ENCODE assay signal across 10 cellular contexts in genomic region chr19:45887311-45887710, GRCh38. TPM values are rescaled to one million over a fixed set of nuclear protein-coding genes. Genes with fewer than 3 reads are reported as not detected.
DNase-seq lines count a peak whose midpoint lies in the region; ATAC-seq, FAIRE-seq and TF ChIP-seq lines count a peak whose summit lies in the region.
"Had no signal": no experiment of that assay in that cellular context is flagged by ENCODE, and none has a peak within 500 bp of the region (broad histone marks: within the 10 kb centered on the region; RNA-seq: fewer than 3 reads in every experiment).

No MANE protein-coding gene starts in this region.

- H3K79me2 ChIP-seq in OCI-LY7 (ENCODE audit: insufficient read depth, low read depth, low read length) = peaks cover 18% of the 10 kb centered on the region; the same call in 1 of the 2 replicates
- H3K79me2 ChIP-seq in H1 (ENCODE audit: control insufficient read depth in 1 of 2, insufficient read depth in 2 of 2, low read length in 2 of 2) = no peaks in the 10 kb centered on the region; a peak in 1 of 4 replicates

- no peak for FAIRE-seq in H1 (lab: Jason Lieb, UNC)

- no peak overlapping the region for H2BK20ac ChIP-seq in H1 (ENCODE audit: low read length)

- H3K4me1 Mint-ChIP-seq in CD4-positive, alpha-beta memory T cell = peaks cover 10 to 32% (median 18%) of the 10 kb centered on the region in 4 donors

- peaks cover 37% of the 10 kb centered on the region for H3K4me1 ChIP-seq in CD4-positive, alpha-beta memory T cell (ENCODE audit: insufficient read depth, low read length)
- peaks cover 35% of the 10 kb centered on the region for H3K4me1 ChIP-seq in OCI-LY7 (ENCODE audit: insufficient read depth, low read length, poor library complexity, severe bottlenecking)
- H3K4me1 ChIP-seq in H1 (replicated peaks in 1 of 4; ENCODE audit: control insufficient read depth in 3 of 4, insufficient read depth in 4 of 4, low read length in 3 of 4) = peaks cover 0 to 16% (median 9%) of the 10 kb centered on the region in 4 experiments; a peak in 6 of 7 replicates
- H3K4me1 ChIP-seq in neutrophil (ENCODE audit: control insufficient read depth in 1 of 2, insufficient read depth in 1 of 2, low read depth in 1 of 2, low read length in 1 of 2) = peaks cover 26 to 42% of the 10 kb centered on the region in 2 experiments

- no peak overlapping the region for H2BK120ac ChIP-seq in H1 (replicated peaks; ENCODE audit: low read depth, low read length)

- no peaks in the 10 kb centered on the region for H3K36me3 ChIP-seq in CD4-positive, alpha-beta memory T cell (ENCODE audit: insufficient read depth, low read length)
- H3K36me3 ChIP-seq in OCI-LY7 (ENCODE audit: insufficient read depth, low read length) = peaks cover 19% of the 10 kb centered on the region; the same call in 1 of the 2 replicates
- peaks cover 0 to 7% (median 0%) of the 10 kb centered on the region in 4 experiments; a peak in 1 of 8 replicates for H3K36me3 ChIP-seq in H1 (ENCODE audit: control insufficient read depth in 2 of 4, insufficient read depth in 4 of 4, low read length in 3 of 4)
- peaks cover 18% of the 10 kb centered on the region for H3K36me3 ChIP-seq in neutrophil

- H4K91ac ChIP-seq in H1 (replicated peaks; ENCODE audit: insufficient read length, low read length) = peak overlapping the region; percentile 16

- intact Hi-C loops in CD4-positive, alpha-beta memory T cell (cut with micrococcal nuclease) = loop anchor here (2.0 to 5.0 kb wide), 2 partner anchors 381 to 1595 kb away; partner anchors contain the start of genes KPTN and VASP
- intact Hi-C loops in OCI-LY7 (cut with micrococcal nuclease; ENCODE audit: unreplicated experiment) = loop anchor here (10.0 kb wide), 1 partner anchor 183 kb away; no protein-coding TSS in a partner anchor

- DNase-seq in CD4-positive, alpha-beta memory T cell = no peak
- no peak for DNase-seq in OCI-LY7 (ENCODE audit: low spot score)
- DNase-seq in H1 (ENCODE audit: low read depth in 1 of 2, low spot score in 2 of 2) = no peak
- DNase-seq in stimulated activated CD4-positive, alpha-beta T cell treated with anti-CD3 and anti-CD28 coated beads, Interleukin-1b, Interleukin-23, amount 100 ng/mL, for 48 hours = no peak
- DNase-seq in retina = no peak

- H3K4ac ChIP-seq in H1 (replicated peaks; ENCODE audit: insufficient read length, low read depth, low read length) = no peak overlapping the region

- H2AFZ ChIP-seq in OCI-LY7 (ENCODE audit: low read length) = peak overlapping the region; percentile 53
- H2AFZ ChIP-seq in H1 (ENCODE audit: low read length) = peak overlapping the region; percentile 94; the same call in 1 of the 2 replicates

- H4K5ac ChIP-seq in H1 (ENCODE audit: insufficient read length, low read depth, low read length) = peak overlapping the region; percentile 93

- H3K27ac Mint-ChIP-seq in CD4-positive, alpha-beta memory T cell = peak overlapping the region; percentile 97 to 99 (median 99)

- peak overlapping the region in 1 of 2 donors; percentile 65 for H3K4me3 ChIP-seq in CD4-positive, alpha-beta memory T cell (ENCODE audit: low read length in 2 of 2)
- H3K4me3 ChIP-seq in OCI-LY7 (ENCODE audit: low read depth, low read length, poor library complexity, severe bottlenecking) (peak overlapping the region; percentile 98), H1 (ENCODE audit: extremely low read depth in 1 of 4, insufficient read depth in 2 of 4, low read depth in 3 of 4, low read length in 4 of 4) (peak overlapping the region; percentile 71 to 80 (median 78); a peak in 6 of 8 replicates), neutrophil (ENCODE audit: low read depth in 1 of 2, low read length in 1 of 2) (peak overlapping the region; percentile 76 to 83)

- H3K4me2 ChIP-seq in OCI-LY7 (ENCODE audit: low read length) (peak overlapping the region; percentile 95), H1 (ENCODE audit: insufficient read depth in 1 of 2, low read depth in 2 of 2, low read length in 2 of 2) (peak overlapping the region; percentile 49 to 76)

- H3K9me3 ChIP-seq in CD4-positive, alpha-beta memory T cell (ENCODE audit: control insufficient read depth in 1 of 2, low read length in 2 of 2) = no peaks in the 10 kb centered on the region
- no peaks in the 10 kb centered on the region for H3K9me3 ChIP-seq in OCI-LY7 (ENCODE audit: low read length)
- H3K9me3 ChIP-seq in H1 (ENCODE audit: insufficient read depth in 2 of 2, low read depth in 1 of 2, low read length in 1 of 2) = no peaks in the 10 kb centered on the region
- H3K9me3 ChIP-seq in neutrophil = no peaks in the 10 kb centered on the region

- H4K20me1 ChIP-seq in OCI-LY7 (ENCODE audit: insufficient read depth, low read length) = no peaks in the 10 kb centered on the region
- peaks cover 3 to 12% of the 10 kb centered on the region in 2 experiments for H4K20me1 ChIP-seq in H1 (replicated peaks in 1 of 2; ENCODE audit: control insufficient read depth in 1 of 2, insufficient read depth in 2 of 2, low read length in 2 of 2)

- H4K8ac ChIP-seq in H1 (ENCODE audit: extremely low read depth, insufficient read depth, low read length) = peak overlapping the region; percentile 98; the same call in 1 of the 2 replicates

- TF ChIP-seq RAD21 in H1 (IDR thresholded peaks at IDR 0.05 in 1 of 2, conservative IDR thresholded peaks at IDR 0.05 in 1 of 2; ENCODE audit: low read depth in 2 of 2, low read length in 2 of 2) = no peak

- H3K79me1 ChIP-seq in H1 (ENCODE audit: low read depth, low read length) = 0 out of 2 replicates have a peak, but pooled peaks cover 2% of the 10 kb centered on the region

- no peak overlapping the region for H2AK5ac ChIP-seq in H1 (ENCODE audit: low read depth, low read length)

- no peak overlapping the region for H3K23ac ChIP-seq in H1 (ENCODE audit: insufficient read length)

- ATAC-seq in GM19324 (IDR thresholded peaks at IDR 0.05; ENCODE audit: low FRiP score, unreplicated experiment) = no peak
- ATAC-seq in HG02852 (IDR thresholded peaks at IDR 0.05; ENCODE audit: unreplicated experiment) = no peak

- peak overlapping the region in 6 of 8 donors; percentile 29 to 98 (median 97) for H3K4me3 Mint-ChIP-seq in CD4-positive, alpha-beta memory T cell

- no peak overlapping the region for H2BK15ac ChIP-seq in H1 (ENCODE audit: low read length)

- CTCF ChIA-PET in CD4-positive, alpha-beta memory T cell (lab: Charles Lee; ENCODE audit: partially characterized antibody) = interaction anchor here (1.5 kb wide), 1 partner anchor 16 kb away, joined by 10 read pairs; the partner anchor contains the start of gene MYPOP
- CTCF ChIA-PET in OCI-LY7 (lab: Charles Lee; ENCODE audit: unreplicated experiment) (no interaction called here), H1 (lab: Charles Lee; ENCODE audit: partially characterized antibody) (interaction anchor here (0.6 to 10.7 kb wide), 2 partner anchors 19 to 342 kb away, joined by 3 to 208 read pairs; partner anchors contain the start of genes FOXA3 and SYMPK)

- H3K14ac ChIP-seq in H1 (ENCODE audit: insufficient read length) = no peak overlapping the region

- H3K36me3 Mint-ChIP-seq in CD4-positive, alpha-beta memory T cell = peaks cover 4 to 17% of the 10 kb centered on the region in 2 donors

- no peaks in the 10 kb centered on the region for H3K27me3 ChIP-seq in CD4-positive, alpha-beta memory T cell (ENCODE audit: insufficient read depth, low read length)
- H3K27me3 ChIP-seq in H1 (replicated peaks in 1 of 4; ENCODE audit: control insufficient read depth in 3 of 4, extremely low read depth in 1 of 4, insufficient read depth in 3 of 4, low read length in 3 of 4) (no peaks in the 10 kb centered on the region), neutrophil (peaks cover 11% of the 10 kb centered on the region)

- H3K23me2 ChIP-seq in H1 (ENCODE audit: low read depth, low read length) = peaks cover 11% of the 10 kb centered on the region; the same call in 1 of the 2 replicates

- no peak overlapping the region for H3K56ac ChIP-seq in H1 (replicated peaks; ENCODE audit: insufficient read length, low read depth, low read length)

- BruUV-seq in OCI-LY7 (replicated peaks; lab: Mats Ljungman, UMichigan) = TSS peak; percentile 93

- no peaks in the 10 kb centered on the region for H3K9me2 ChIP-seq in OCI-LY7 (ENCODE audit: insufficient read depth, low read length)

- no peaks in the 10 kb centered on the region for H3K9me3 Mint-ChIP-seq in CD4-positive, alpha-beta memory T cell

- TF ChIP-seq CTCF in OCI-LY7 (conservative IDR thresholded peaks at IDR 0.05; ENCODE audit: low read length) = no peak
- TF ChIP-seq CTCF in H1 (IDR thresholded peaks at IDR 0.05; ENCODE audit: control extremely low read depth in 1 of 3, insufficient read depth in 1 of 3, low read depth in 1 of 3, low read length in 3 of 3) = no peak
- TF ChIP-seq CTCF in neutrophil (IDR thresholded peaks at IDR 0.05) = no peak

- POLR2A ChIA-PET in CD4-positive, alpha-beta memory T cell (lab: Charles Lee; ENCODE audit: partially characterized antibody) = interaction anchor here (4.8 kb wide), 1 partner anchor 15 kb away, joined by 83 read pairs; the partner anchor contains the start of gene MYPOP
- POLR2A ChIA-PET in OCI-LY7 (lab: Charles Lee) (no interaction called here), H1 (lab: Charles Lee; ENCODE audit: partially characterized antibody) (interaction anchor here (0.8 to 9.8 kb wide), 5 partner anchors 11 to 195 kb away, joined by 3 to 277 read pairs (median 5); partner anchors contain the start of genes FOXA3, MYPOP, QPCTL and SYMPK)

- H3K9ac ChIP-seq in H1 (replicated peaks in 1 of 4; ENCODE audit: extremely low read depth in 1 of 4, low read depth in 3 of 4, low read length in 3 of 4) = peak overlapping the region in 3 of 4 experiments; percentile 58 to 81 (median 78); a peak in 6 of 7 replicates

- TF ChIP-seq EP300 in H1 (IDR thresholded peaks at IDR 0.05; ENCODE audit: borderline replicate concordance in 1 of 2, low read depth in 2 of 2, low read length in 2 of 2) = no peak

- peak overlapping the region; percentile 68 for H3K27ac ChIP-seq in CD4-positive, alpha-beta memory T cell (ENCODE audit: low read depth, low read length)
- H3K27ac ChIP-seq in OCI-LY7 (ENCODE audit: low read depth, low read length, poor library complexity, severe bottlenecking) (peak overlapping the region; percentile 75), H1 (ENCODE audit: low read depth, low read length) (peak overlapping the region; percentile 86; the same call in 1 of the 2 replicates), neutrophil (peak overlapping the region; percentile 90)

- H3K27me3 Mint-ChIP-seq in CD4-positive, alpha-beta memory T cell = no peaks in the 10 kb centered on the region

- no peak overlapping the region for H3K18ac ChIP-seq in H1 (ENCODE audit: extremely low read depth, low read length)

- 75% methylated on average over 5 of the region's 5 CpGs; no CpG with 5 or more reads in 1 of the 2 experiments for WGBS in H1 (ENCODE audit: extremely low coverage in 1 of 2, insufficient coverage in 1 of 2, insufficient read length in 1 of 2, insufficient replicate concordance in 2 of 2, low coverage in 1 of 2, low lambda C conversion rate in 2 of 2, missing lambda C conversion rate in 1 of 2), 2 experiments

- no peak overlapping the region; the same call in 1 of the 2 replicates for H2BK12ac ChIP-seq in H1 (ENCODE audit: low read depth, low read length)

- H2BK5ac ChIP-seq in H1 (ENCODE audit: low read depth, low read length) = peak overlapping the region; percentile 12; the same call in 1 of the 2 replicates

- no peak for TF ChIP-seq POLR2A in H1 (IDR thresholded peaks at IDR 0.05; ENCODE audit: control extremely low read depth in 1 of 2, low read depth in 2 of 2, low read length in 2 of 2)

RNA-seq across cellular contexts. Expression of gene IRF2BP1, which starts 1.4 kb away (rescaled TPM):
- total RNA-seq in CD4-positive, alpha-beta memory T cell = 10 to 100 TPM; 33.7 to 35.8 TPM
- polyA plus RNA-seq in CD4-positive, alpha-beta memory T cell = 1 to 10 TPM; 2.4 to 8.2 TPM
- 47.4 and 53.5 TPM in 2 replicates for total RNA-seq in OCI-LY7 (2014; rRNA removed; shearing (Covaris generic))
- total RNA-seq in OCI-LY7 (2022) = 25.4 and 30.9 TPM in 2 replicates
- 24.4 and 25.3 TPM in 2 replicates for total RNA-seq in H1 (2021; fragmentation: NEBNext Ultra II Directional; extraction: Animal tissue kit (Norgen Biotek cat#: 25700))
- polyA plus RNA-seq in H1 (2011; rRNA removed) = 12.1 and 22.1 TPM in 2 replicates
- polyA plus RNA-seq in H1 (2011; cell fraction: cytosol; rRNA removed) = 14.9 TPM
- 16.2 TPM for polyA plus RNA-seq in H1 (2011; cell fraction: nucleus; rRNA removed)
- polyA plus RNA-seq in H1 (2012, experiment 1 of 2) = 9.9 to 15.9 TPM (median 13.9 TPM) in 4 replicates
- polyA plus RNA-seq in H1 (2012, experiment 2 of 2) = 14.7 TPM
- polyA plus RNA-seq in H1 (2013, experiment 1 of 2) = 9.6 TPM
- polyA plus RNA-seq in H1 (2013, experiment 2 of 2) = 8.2 TPM
- 4.6 and 5.9 TPM in 2 replicates for polyA minus RNA-seq in H1 (2011; rRNA and poly(A)+ RNA removed)
- 15.4 TPM for polyA minus RNA-seq in H1 (2011; cell fraction: cytosol; rRNA and poly(A)+ RNA removed)
- 19.1 TPM for polyA minus RNA-seq in H1 (2011; cell fraction: nucleus; rRNA and poly(A)+ RNA removed)

RNA-seq across cellular contexts. Expression of gene MYPOP, which starts 15.1 kb away (rescaled TPM):
- 10 to 100 TPM; 12.9 to 15.1 TPM for total RNA-seq in CD4-positive, alpha-beta memory T cell
- polyA plus RNA-seq in CD4-positive, alpha-beta memory T cell = under 1 TPM; 0.10 to 0.87 TPM
- 5.2 and 5.3 TPM in 2 replicates for total RNA-seq in OCI-LY7 (2014; rRNA removed; shearing (Covaris generic))
- 15.6 and 16.1 TPM in 2 replicates for total RNA-seq in OCI-LY7 (2022)
- total RNA-seq in H1 (2021; fragmentation: NEBNext Ultra II Directional; extraction: Animal tissue kit (Norgen Biotek cat#: 25700)) = 11.1 and 12.6 TPM in 2 replicates
- 3.2 and 5.8 TPM in 2 replicates for polyA plus RNA-seq in H1 (2011; rRNA removed)
- 2.2 TPM for polyA plus RNA-seq in H1 (2011; cell fraction: cytosol; rRNA removed)
- polyA plus RNA-seq in H1 (2011; cell fraction: nucleus; rRNA removed) = 6.4 TPM
- polyA plus RNA-seq in H1 (2012, experiment 1 of 2) = 7.3 to 9.2 TPM (median 8.6 TPM) in 4 replicates
- polyA plus RNA-seq in H1 (2012, experiment 2 of 2) = 5.3 TPM
- 10.5 TPM for polyA plus RNA-seq in H1 (2013, experiment 1 of 2)
- polyA plus RNA-seq in H1 (2013, experiment 2 of 2) = 10.1 TPM
- 0.54 and 0.79 TPM in 2 replicates for polyA minus RNA-seq in H1 (2011; rRNA and poly(A)+ RNA removed)
- polyA minus RNA-seq in H1 (2011; cell fraction: cytosol; rRNA and poly(A)+ RNA removed) = 2.7 TPM
- 1.6 TPM for polyA minus RNA-seq in H1 (2011; cell fraction: nucleus; rRNA and poly(A)+ RNA removed)

RNA-seq across cellular contexts. Expression of gene FOXA3, which starts 23.2 kb away (rescaled TPM):
- not detected for total RNA-seq in CD4-positive, alpha-beta memory T cell
- not detected for polyA plus RNA-seq in CD4-positive, alpha-beta memory T cell
- total RNA-seq in OCI-LY7 (2014; rRNA removed; shearing (Covaris generic)) = not detected in 2 replicates
- total RNA-seq in OCI-LY7 (2022) = 0.57 TPM in 1 of 2 replicates, not detected in the other
- total RNA-seq in H1 (2021; fragmentation: NEBNext Ultra II Directional; extraction: Animal tissue kit (Norgen Biotek cat#: 25700)) = 20.2 and 21.7 TPM in 2 replicates
- polyA plus RNA-seq in H1 (2011; rRNA removed) = 40.1 and 49.1 TPM in 2 replicates
- 30.1 TPM for polyA plus RNA-seq in H1 (2011; cell fraction: cytosol; rRNA removed)
- polyA plus RNA-seq in H1 (2011; cell fraction: nucleus; rRNA removed) = 21.8 TPM
- polyA plus RNA-seq in H1 (2012, experiment 1 of 2) = 15.5 to 25.3 TPM (median 20.3 TPM) in 4 replicates
- polyA plus RNA-seq in H1 (2012, experiment 2 of 2) = 27.4 TPM
- polyA plus RNA-seq in H1 (2013, experiment 1 of 2) = 12.7 TPM
- polyA plus RNA-seq in H1 (2013, experiment 2 of 2) = 12.4 TPM
- polyA minus RNA-seq in H1 (2011; rRNA and poly(A)+ RNA removed) = 32.3 and 37.8 TPM in 2 replicates
- 11.7 TPM for polyA minus RNA-seq in H1 (2011; cell fraction: cytosol; rRNA and poly(A)+ RNA removed)
- polyA minus RNA-seq in H1 (2011; cell fraction: nucleus; rRNA and poly(A)+ RNA removed) = 12.9 TPM
- total RNA-seq: pulmonary artery endothelial cell, SK-MEL-5 had no signal

RNA-seq across cellular contexts. Expression of gene SYMPK, which starts 24.4 kb away (rescaled TPM):
- 10 to 100 TPM; 93.9 to 98.2 TPM for total RNA-seq in CD4-positive, alpha-beta memory T cell
- 10 to 100 TPM in 1 of 2 donors, 1 to 10 TPM in 1; 6.0 to 17.5 TPM for polyA plus RNA-seq in CD4-positive, alpha-beta memory T cell
- 84.4 and 116 TPM in 2 replicates for total RNA-seq in OCI-LY7 (2014; rRNA removed; shearing (Covaris generic))
- total RNA-seq in OCI-LY7 (2022) = 118 and 133 TPM in 2 replicates
- 81.5 and 93.6 TPM in 2 replicates for total RNA-seq in H1 (2021; fragmentation: NEBNext Ultra II Directional; extraction: Animal tissue kit (Norgen Biotek cat#: 25700))
- 99.5 and 142 TPM in 2 replicates for polyA plus RNA-seq in H1 (2011; rRNA removed)
- 82.5 TPM for polyA plus RNA-seq in H1 (2011; cell fraction: cytosol; rRNA removed)
- polyA plus RNA-seq in H1 (2011; cell fraction: nucleus; rRNA removed) = 217 TPM
- polyA plus RNA-seq in H1 (2012, experiment 1 of 2) = 87.2 to 105 TPM (median 88.9 TPM) in 4 replicates
- polyA plus RNA-seq in H1 (2012, experiment 2 of 2) = 66.3 TPM
- polyA plus RNA-seq in H1 (2013, experiment 1 of 2) = 57.3 TPM
- 50.3 TPM for polyA plus RNA-seq in H1 (2013, experiment 2 of 2)
- polyA minus RNA-seq in H1 (2011; rRNA and poly(A)+ RNA removed) = 121 and 131 TPM in 2 replicates
- polyA minus RNA-seq in H1 (2011; cell fraction: cytosol; rRNA and poly(A)+ RNA removed) = 65.9 TPM
- polyA minus RNA-seq in H1 (2011; cell fraction: nucleus; rRNA and poly(A)+ RNA removed) = 67.6 TPM

RNA-seq across cellular contexts. Expression of gene NANOS2, which starts 27.3 kb away (rescaled TPM):
- total RNA-seq in CD4-positive, alpha-beta memory T cell = not detected
- polyA plus RNA-seq in CD4-positive, alpha-beta memory T cell = not detected
- not detected in 2 replicates for total RNA-seq in OCI-LY7 (2014; rRNA removed; shearing (Covaris generic))
- not detected in 2 replicates for total RNA-seq in OCI-LY7 (2022)
- not detected in 2 replicates for total RNA-seq in H1 (2021; fragmentation: NEBNext Ultra II Directional; extraction: Animal tissue kit (Norgen Biotek cat#: 25700))
- 0.20 and 0.24 TPM in 2 replicates for polyA plus RNA-seq in H1 (2011; rRNA removed)
- polyA plus RNA-seq in H1 (2011; cell fraction: cytosol; rRNA removed) = 0.09 TPM
- 0.56 TPM for polyA plus RNA-seq in H1 (2011; cell fraction: nucleus; rRNA removed)
- 0.13 to 0.17 TPM in 2 of 4 replicates, not detected in the others for polyA plus RNA-seq in H1 (2012, experiment 1 of 2)
- not detected for polyA plus RNA-seq in H1 (2012, experiment 2 of 2)
- polyA plus RNA-seq in H1 (2013, experiment 1 of 2) = 0.10 TPM
- 0.06 TPM for polyA plus RNA-seq in H1 (2013, experiment 2 of 2)
- not detected in 2 replicates for polyA minus RNA-seq in H1 (2011; rRNA and poly(A)+ RNA removed)
- not detected for polyA minus RNA-seq in H1 (2011; cell fraction: cytosol; rRNA and poly(A)+ RNA removed)
- not detected for polyA minus RNA-seq in H1 (2011; cell fraction: nucleus; rRNA and poly(A)+ RNA removed)
- total RNA-seq: pulmonary artery endothelial cell, SK-MEL-5 had no signal

Comparison
In these comparisons a context has a peak if more than half of its experiments do, and no peak if none do; other contexts are left out.
1. RNA of gene FOXA3, which starts 23.2 kb away (total RNA-seq): 20.2 to 21.7 TPM in H1; not detected in CD4-positive, alpha-beta memory T cell and 0.57 TPM in OCI-LY7; every median in the first group is over 10 times any median in the second.
2. Peak in every context shown above with its lines, with median percentiles within 50 percentile points of each other: H3K27ac ChIP-seq.